In the genomic region with DNA sequence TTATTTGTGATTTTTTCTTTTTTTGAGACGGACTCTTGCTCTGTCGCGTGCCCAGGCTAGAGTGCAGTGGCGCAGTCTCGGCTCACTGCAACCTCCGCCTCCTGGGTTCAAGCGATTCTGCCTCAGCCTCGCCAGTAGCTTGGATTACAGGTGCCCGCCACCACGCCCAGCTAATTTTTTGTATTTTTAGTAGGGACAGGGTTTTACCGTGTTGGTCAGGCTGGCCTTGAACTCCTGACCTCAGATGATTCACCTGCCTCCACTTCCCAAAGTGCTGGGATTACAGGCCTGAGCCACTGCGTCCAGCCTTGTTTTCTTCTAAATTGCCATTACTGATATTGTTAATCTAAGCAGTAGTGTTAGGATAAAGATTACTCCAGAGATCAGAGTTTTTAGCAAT, we compare ENCODE assay signal across 8 cellular contexts. TPM values are rescaled to one million over a fixed set of nuclear protein-coding genes. Genes with fewer than 3 reads are reported as not detected.
DNase-seq lines count a peak whose midpoint lies in the region; ATAC-seq and TF ChIP-seq lines count a peak whose summit lies in the region.
"Not testable (repeated sequence)": the region's sequence is repeated elsewhere in the genome, so short reads cannot be mapped to it uniquely, and the experiment has no call there.

No MANE protein-coding gene starts in this region.

- H3K4me3 Mint-ChIP-seq in Calu3 (ENCODE audit: low read depth, unreplicated experiment) (peak overlapping the region; percentile 100), memory B cell (peak overlapping the region; percentile 84), progenitor cell of endocrine pancreas (ENCODE audit: low read depth) (peak overlapping the region; percentile 99)
- peak overlapping the region; percentile 86 for H3K4me3 Mint-ChIP-seq in activated CD4-positive, alpha-beta memory T cell treated with anti-CD3 and anti-CD28 coated beads for 36 hours

- 72 to 75% methylated on average over 12 of the region's 12 CpGs for WGBS in tibial nerve, 2 donors

- TF ChIP-seq EP300 in tibial nerve (IDR thresholded peaks at IDR 0.05), result not testable (repeated sequence)

- H3K4me3 ChIP-seq in MG63 (peak overlapping the region; percentile 100), breast epithelium (peak overlapping the region; percentile 19 to 92 (median 83)), fibroblast of pulmonary artery (replicated peaks; ENCODE audit: low read depth, low read length) (peak overlapping the region; percentile 98), tibial nerve (peak overlapping the region in 3 of 4 donors; percentile 6 to 84 (median 26))

- BruUV-seq in Calu3 (replicated peaks; lab: Mats Ljungman, UMichigan), result not testable (repeated sequence)

- H3K36me3 ChIP-seq in MG63, result peaks cover 71% of the 10 kb centered on the region
- H3K36me3 ChIP-seq in breast epithelium, tibial nerve: not testable (repeated sequence)

- not testable (repeated sequence) for H3K27ac ChIP-seq in breast epithelium
- H3K27ac ChIP-seq in tibial nerve, result peak overlapping the region in 2 of 4 donors; percentile 56 to 75

- intact Hi-C loops in Calu3 (cut with micrococcal nuclease; ENCODE audit: unreplicated experiment), result loop anchor here (2.0 kb wide), 1 partner anchor 31 kb away; no protein-coding TSS in a partner anchor
- intact Hi-C loops in activated CD4-positive, alpha-beta memory T cell treated with anti-CD3 and anti-CD28 coated beads for 36 hours (cut with micrococcal nuclease), result loop anchor here (5.0 kb wide), 2 partner anchors 851 to 1859 kb away; no protein-coding TSS in a partner anchor
- intact Hi-C loops in breast epithelium (cut with DNase I; ENCODE audit: low total_unique reads), result not testable (repeated sequence)

- not testable (repeated sequence) for H3K4me1 Mint-ChIP-seq in Calu3 (ENCODE audit: low read depth, unreplicated experiment)
- H3K4me1 Mint-ChIP-seq in activated CD4-positive, alpha-beta memory T cell treated with anti-CD3 and anti-CD28 coated beads for 36 hours (ENCODE audit: low read depth), result peaks cover 48% of the 10 kb centered on the region
- peaks cover 28% of the 10 kb centered on the region for H3K4me1 Mint-ChIP-seq in memory B cell
- peaks cover 37% of the 10 kb centered on the region for H3K4me1 Mint-ChIP-seq in progenitor cell of endocrine pancreas (ENCODE audit: low read depth)

- H3K27ac Mint-ChIP-seq in Calu3 (ENCODE audit: unreplicated experiment) (peak overlapping the region; percentile 39), memory B cell (peak overlapping the region; percentile 64), progenitor cell of endocrine pancreas (peak overlapping the region; percentile 82)
- peak overlapping the region; percentile 33 for H3K27ac Mint-ChIP-seq in activated CD4-positive, alpha-beta memory T cell treated with anti-CD3 and anti-CD28 coated beads for 36 hours

- CTCF ChIA-PET in Calu3 (lab: Charles Lee); activated CD4-positive, alpha-beta memory T cell treated with anti-CD3 and anti-CD28 coated beads for 36 hours (lab: Charles Lee): not testable (repeated sequence)

- not testable (repeated sequence) for H3K27me3 ChIP-seq in MG63, breast epithelium, tibial nerve

- not testable (repeated sequence) for ATAC-seq in memory B cell (ENCODE audit: low read depth)

- not testable (repeated sequence) for DNase-seq in Calu3; activated CD4-positive, alpha-beta memory T cell treated with anti-CD3 and anti-CD28 coated beads for 36 hours; breast epithelium (ENCODE audit: low spot score in 2 of 2); fibroblast of pulmonary artery (ENCODE audit: low read depth); memory B cell (ENCODE audit: low spot score in 2 of 2); progenitor cell of endocrine pancreas (ENCODE audit: low spot score, unreplicated experiment); tibial nerve (ENCODE audit: low spot score in 2 of 2)
- peak; percentile 12 for DNase-seq in MG63

- not testable (repeated sequence) for H3K27me3 Mint-ChIP-seq in Calu3 (ENCODE audit: unreplicated experiment); activated CD4-positive, alpha-beta memory T cell treated with anti-CD3 and anti-CD28 coated beads for 36 hours; memory B cell; progenitor cell of endocrine pancreas

- H3K36me3 Mint-ChIP-seq in Calu3 (ENCODE audit: insufficient read depth, unreplicated experiment) (peaks cover 79% of the 10 kb centered on the region), memory B cell (peaks cover 13% of the 10 kb centered on the region), progenitor cell of endocrine pancreas (ENCODE audit: insufficient read depth) (peaks cover 13% of the 10 kb centered on the region)
- peaks cover 55% of the 10 kb centered on the region for H3K36me3 Mint-ChIP-seq in activated CD4-positive, alpha-beta memory T cell treated with anti-CD3 and anti-CD28 coated beads for 36 hours

- H3K4me1 ChIP-seq in breast epithelium, result not testable (repeated sequence)
- H3K4me1 ChIP-seq in tibial nerve, result peaks cover 0 to 71% (median 41%) of the 10 kb centered on the region in 4 donors

- not testable (repeated sequence) for TF ChIP-seq POLR2A in breast epithelium (IDR thresholded peaks at IDR 0.05); tibial nerve (IDR thresholded peaks at IDR 0.05)

- not testable (repeated sequence) for TF ChIP-seq CTCF in Calu3 (IDR thresholded peaks at IDR 0.05; ENCODE audit: unreplicated experiment); breast epithelium (IDR thresholded peaks at IDR 0.05); fibroblast of pulmonary artery (IDR thresholded peaks at IDR 0.05; ENCODE audit: low read length, missing control alignments); progenitor cell of endocrine pancreas (IDR thresholded peaks at IDR 0.05; ENCODE audit: unreplicated experiment); tibial nerve (IDR thresholded peaks at IDR 0.05)

- POLR2A ChIA-PET in activated CD4-positive, alpha-beta memory T cell treated with anti-CD3 and anti-CD28 coated beads for 36 hours (lab: Charles Lee), result not testable (repeated sequence)

- not testable (repeated sequence) for H3K9me3 ChIP-seq in MG63, breast epithelium, tibial nerve

- not testable (repeated sequence) for H3K9me3 Mint-ChIP-seq in Calu3 (ENCODE audit: low read depth, unreplicated experiment); activated CD4-positive, alpha-beta memory T cell treated with anti-CD3 and anti-CD28 coated beads for 36 hours; memory B cell; progenitor cell of endocrine pancreas (ENCODE audit: low read depth)

RNA-seq across cellular contexts. Expression of a gene that starts 4.4 kb away (rescaled TPM):
- total RNA-seq in Calu3 (2022) (105 and 107 TPM in 2 replicates), breast epithelium (100 to 1,000 TPM in 1 of 3 donors, 10 to 100 TPM in 2; 61.1 to 141 (median 93.1) TPM), progenitor cell of endocrine pancreas (128 and 135 TPM in 2 replicates), tibial nerve (100 to 1,000 TPM in 1 of 4 donors, 10 to 100 TPM in 3; 74.3 to 107 (median 84.9) TPM)
- total RNA-seq in MG63 (2014; rRNA removed; shearing (Covaris generic); ENCODE audit: low replicate concordance), result 37.4 and 55.2 TPM in 2 replicates
- 10 to 100 TPM; 94.1 to 98.5 TPM for total RNA-seq in activated CD4-positive, alpha-beta memory T cell treated with anti-CD3 and anti-CD28 coated beads for 36 hours

Comparison
In these comparisons a context has a peak if more than half of its experiments do, and no peak if none do; other contexts are left out.
1. H3K4me3 ChIP-seq: peak in every context shown above with its lines; median percentile 100 in MG63; 98 in fibroblast of pulmonary artery; 83 in breast epithelium; 26 in tibial nerve.